1 cellular context compared by ENCODE assay signal in the genomic region with DNA sequence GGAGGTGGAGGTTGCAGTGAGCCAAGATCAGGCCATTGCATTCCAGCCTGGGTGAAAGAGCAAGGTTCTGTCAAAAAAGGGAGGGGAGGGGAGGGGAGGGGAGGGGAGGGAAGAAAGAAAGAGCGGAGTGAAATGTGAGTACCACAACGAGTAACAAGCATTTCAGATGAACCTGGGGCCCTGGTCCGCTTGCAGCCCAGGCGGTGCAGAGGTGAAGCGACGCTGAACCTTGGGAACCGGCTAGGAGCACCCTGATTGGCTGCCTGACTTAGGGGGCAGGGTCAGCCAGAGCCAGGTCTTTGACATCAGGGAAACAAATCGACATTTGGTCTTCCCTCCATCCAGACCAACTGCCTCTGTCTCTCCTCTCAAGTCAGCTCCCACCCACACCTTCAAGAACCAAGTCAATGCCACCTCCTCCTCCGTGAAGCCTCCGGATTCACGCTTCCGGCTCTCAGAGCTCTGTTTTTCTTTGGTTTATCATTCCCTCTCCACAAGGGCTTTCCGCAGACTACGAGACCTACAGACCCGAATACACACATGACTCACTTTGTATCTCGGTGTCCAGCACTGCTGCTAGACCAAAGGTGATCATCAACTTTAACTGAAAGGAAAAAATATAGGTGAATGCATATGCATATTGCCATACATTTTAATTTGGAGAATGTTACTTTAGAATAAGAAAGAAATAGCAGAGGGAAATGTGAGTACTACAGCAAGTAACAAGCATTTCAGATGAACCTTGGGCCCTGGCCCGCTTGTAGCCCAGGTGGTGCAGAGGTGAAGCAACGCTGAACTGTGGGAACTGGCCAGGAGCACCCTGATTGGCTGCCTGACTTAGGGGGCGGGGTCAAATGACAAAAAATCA.
TF ChIP-seq lines count a peak whose summit lies in the region.

No MANE protein-coding gene starts in this region.

TF ChIP-seq in HepG2, 621 proteins besides CTCF, POLR2A, EP300 and RAD21 (continued from another document and continues in another):
- TF ChIP-seq, protein P1, sequence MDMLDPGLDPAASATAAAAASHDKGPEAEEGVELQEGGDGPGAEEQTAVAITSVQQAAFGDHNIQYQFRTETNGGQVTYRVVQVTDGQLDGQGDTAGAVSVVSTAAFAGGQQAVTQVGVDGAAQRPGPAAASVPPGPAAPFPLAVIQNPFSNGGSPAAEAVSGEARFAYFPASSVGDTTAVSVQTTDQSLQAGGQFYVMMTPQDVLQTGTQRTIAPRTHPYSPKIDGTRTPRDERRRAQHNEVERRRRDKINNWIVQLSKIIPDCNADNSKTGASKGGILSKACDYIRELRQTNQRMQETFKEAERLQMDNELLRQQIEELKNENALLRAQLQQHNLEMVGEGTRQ (IDR thresholded peaks at IDR 0.05; ENCODE audit: low read depth, low read length): no peak
- TF ChIP-seq, protein P1 (CRISPR knock-in tag; IDR thresholded peaks at IDR 0.05; ENCODE audit: borderline replicate concordance): no peak
- TF ChIP-seq ZNF747 (CRISPR knock-in tag; IDR thresholded peaks at IDR 0.05; ENCODE audit: borderline replicate concordance) (no peak), ZSCAN9 (CRISPR knock-in tag; IDR thresholded peaks at IDR 0.05; ENCODE audit: borderline replicate concordance) (no peak), ZNF577 (CRISPR knock-in tag; IDR thresholded peaks at IDR 0.05; ENCODE audit: borderline replicate concordance, low read depth) (no peak), TMF1 (CRISPR knock-in tag; IDR thresholded peaks at IDR 0.05; ENCODE audit: low read depth) (no peak), ZC3H13 (CRISPR knock-in tag; IDR thresholded peaks at IDR 0.05) (no peak), MEIS2 (CRISPR knock-in tag; IDR thresholded peaks at IDR 0.05) (no peak), RXRA (CRISPR knock-in tag; IDR thresholded peaks at IDR 0.05) (0 out of 2 replicates have a peak, but pooled peaks have one; percentile 13), RFXAP (CRISPR knock-in tag; IDR thresholded peaks at IDR 0.05; ENCODE audit: borderline replicate concordance) (no peak), ZNF17 (CRISPR knock-in tag; IDR thresholded peaks at IDR 0.05) (no peak), ZNF550 (CRISPR knock-in tag; IDR thresholded peaks at IDR 0.05; ENCODE audit: borderline replicate concordance) (no peak), ZNF703 (CRISPR knock-in tag; IDR thresholded peaks at IDR 0.05; ENCODE audit: borderline replicate concordance) (no peak), ELF1 (CRISPR knock-in tag; IDR thresholded peaks at IDR 0.05) (no peak), NKX3-1 (CRISPR knock-in tag; IDR thresholded peaks at IDR 0.05) (no peak), RELA (CRISPR knock-in tag; IDR thresholded peaks at IDR 0.05) (no peak), JUN (CRISPR knock-in tag; IDR thresholded peaks at IDR 0.05) (no peak), ZNF260 (CRISPR knock-in tag; IDR thresholded peaks at IDR 0.05; ENCODE audit: borderline replicate concordance, low read depth) (no peak), ZNF138 (CRISPR knock-in tag; IDR thresholded peaks at IDR 0.05; ENCODE audit: low read depth) (no peak), NBN (conservative IDR thresholded peaks at IDR 0.05) (no peak), MATR3 (CRISPR knock-in tag; IDR thresholded peaks at IDR 0.05) (no peak), ZNF552 (CRISPR knock-in tag; IDR thresholded peaks at IDR 0.05; ENCODE audit: borderline replicate concordance) (no peak), RBFOX2 (IDR thresholded peaks at IDR 0.05; ENCODE audit: low read depth, low read length) (no peak), NFKB2 (CRISPR knock-in tag; IDR thresholded peaks at IDR 0.05; ENCODE audit: borderline replicate concordance) (no peak), ZNF30 (CRISPR knock-in tag; IDR thresholded peaks at IDR 0.05) (no peak), ZNF614 (CRISPR knock-in tag; IDR thresholded peaks at IDR 0.05; ENCODE audit: borderline replicate concordance) (0 out of 2 replicates have a peak, but pooled peaks have one; percentile 24), FOSL2 (CRISPR knock-in tag; IDR thresholded peaks at IDR 0.05) (peak; percentile 48), HOXA5 (CRISPR knock-in tag; IDR thresholded peaks at IDR 0.05) (0 out of 2 replicates have a peak, but pooled peaks have one; percentile 42), BATF2 (CRISPR knock-in tag; IDR thresholded peaks at IDR 0.05) (no peak)
- TF ChIP-seq, protein P2, sequence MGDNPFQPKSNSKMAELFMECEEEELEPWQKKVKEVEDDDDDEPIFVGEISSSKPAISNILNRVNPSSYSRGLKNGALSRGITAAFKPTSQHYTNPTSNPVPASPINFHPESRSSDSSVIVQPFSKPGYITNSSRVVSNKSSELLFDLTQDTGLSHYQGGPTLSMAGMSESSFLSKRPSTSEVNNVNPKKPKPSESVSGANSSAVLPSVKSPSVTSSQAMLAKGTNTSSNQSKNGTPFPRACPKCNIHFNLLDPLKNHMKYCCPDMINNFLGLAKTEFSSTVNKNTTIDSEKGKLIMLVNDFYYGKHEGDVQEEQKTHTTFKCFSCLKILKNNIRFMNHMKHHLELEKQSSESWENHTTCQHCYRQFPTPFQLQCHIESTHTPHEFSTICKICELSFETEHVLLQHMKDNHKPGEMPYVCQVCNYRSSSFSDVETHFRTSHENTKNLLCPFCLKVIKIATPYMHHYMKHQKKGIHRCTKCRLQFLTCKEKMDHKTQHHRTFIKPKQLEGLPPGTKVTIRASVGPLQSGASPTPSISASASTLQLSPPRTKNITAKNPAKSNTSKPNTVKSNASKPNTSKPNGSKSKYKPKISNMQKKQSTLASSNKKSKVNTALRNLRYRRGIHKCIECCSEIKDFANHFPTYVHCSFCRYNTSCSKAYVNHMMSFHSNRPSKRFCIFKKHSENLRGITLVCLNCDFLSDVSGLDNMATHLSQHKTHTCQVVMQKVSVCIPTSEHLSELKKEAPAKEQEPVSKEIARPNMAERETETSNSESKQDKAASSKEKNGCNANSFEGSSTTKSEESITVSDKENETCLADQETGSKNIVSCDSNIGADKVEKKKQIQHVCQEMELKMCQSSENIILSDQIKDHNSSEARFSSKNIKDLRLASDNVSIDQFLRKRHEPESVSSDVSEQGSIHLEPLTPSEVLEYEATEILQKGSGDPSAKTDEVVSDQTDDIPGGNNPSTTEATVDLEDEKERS (CRISPR knock-in tag; IDR thresholded peaks at IDR 0.05): no peak
- TF ChIP-seq, protein P3, sequence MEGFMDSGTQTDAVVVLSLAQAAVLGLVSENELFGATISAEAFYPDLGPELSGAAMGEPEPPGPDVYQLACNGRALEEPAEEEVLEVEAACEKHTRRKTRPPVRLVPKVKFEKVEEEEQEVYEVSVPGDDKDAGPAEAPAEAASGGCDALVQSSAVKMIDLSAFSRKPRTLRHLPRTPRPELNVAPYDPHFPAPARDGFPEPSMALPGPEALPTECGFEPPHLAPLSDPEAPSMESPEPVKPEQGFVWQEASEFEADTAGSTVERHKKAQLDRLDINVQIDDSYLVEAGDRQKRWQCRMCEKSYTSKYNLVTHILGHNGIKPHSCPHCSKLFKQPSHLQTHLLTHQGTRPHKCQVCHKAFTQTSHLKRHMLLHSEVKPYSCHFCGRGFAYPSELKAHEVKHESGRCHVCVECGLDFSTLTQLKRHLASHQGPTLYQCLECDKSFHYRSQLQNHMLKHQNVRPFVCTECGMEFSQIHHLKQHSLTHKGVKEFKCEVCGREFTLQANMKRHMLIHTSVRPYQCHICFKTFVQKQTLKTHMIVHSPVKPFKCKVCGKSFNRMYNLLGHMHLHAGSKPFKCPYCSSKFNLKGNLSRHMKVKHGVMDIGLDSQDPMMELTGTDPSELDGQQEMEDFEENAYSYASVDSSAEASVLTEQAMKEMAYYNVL (CRISPR knock-in tag; IDR thresholded peaks at IDR 0.05; ENCODE audit: borderline replicate concordance): no peak
- TF ChIP-seq, protein P4, sequence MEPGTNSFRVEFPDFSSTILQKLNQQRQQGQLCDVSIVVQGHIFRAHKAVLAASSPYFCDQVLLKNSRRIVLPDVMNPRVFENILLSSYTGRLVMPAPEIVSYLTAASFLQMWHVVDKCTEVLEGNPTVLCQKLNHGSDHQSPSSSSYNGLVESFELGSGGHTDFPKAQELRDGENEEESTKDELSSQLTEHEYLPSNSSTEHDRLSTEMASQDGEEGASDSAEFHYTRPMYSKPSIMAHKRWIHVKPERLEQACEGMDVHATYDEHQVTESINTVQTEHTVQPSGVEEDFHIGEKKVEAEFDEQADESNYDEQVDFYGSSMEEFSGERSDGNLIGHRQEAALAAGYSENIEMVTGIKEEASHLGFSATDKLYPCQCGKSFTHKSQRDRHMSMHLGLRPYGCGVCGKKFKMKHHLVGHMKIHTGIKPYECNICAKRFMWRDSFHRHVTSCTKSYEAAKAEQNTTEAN (CRISPR knock-in tag; conservative IDR thresholded peaks at IDR 0.05): no peak
- TF ChIP-seq, protein P5, sequence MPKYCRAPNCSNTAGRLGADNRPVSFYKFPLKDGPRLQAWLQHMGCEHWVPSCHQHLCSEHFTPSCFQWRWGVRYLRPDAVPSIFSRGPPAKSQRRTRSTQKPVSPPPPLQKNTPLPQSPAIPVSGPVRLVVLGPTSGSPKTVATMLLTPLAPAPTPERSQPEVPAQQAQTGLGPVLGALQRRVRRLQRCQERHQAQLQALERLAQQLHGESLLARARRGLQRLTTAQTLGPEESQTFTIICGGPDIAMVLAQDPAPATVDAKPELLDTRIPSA (CRISPR knock-in tag; IDR thresholded peaks at IDR 0.05; ENCODE audit: borderline replicate concordance): no peak
- TF ChIP-seq, protein P6, sequence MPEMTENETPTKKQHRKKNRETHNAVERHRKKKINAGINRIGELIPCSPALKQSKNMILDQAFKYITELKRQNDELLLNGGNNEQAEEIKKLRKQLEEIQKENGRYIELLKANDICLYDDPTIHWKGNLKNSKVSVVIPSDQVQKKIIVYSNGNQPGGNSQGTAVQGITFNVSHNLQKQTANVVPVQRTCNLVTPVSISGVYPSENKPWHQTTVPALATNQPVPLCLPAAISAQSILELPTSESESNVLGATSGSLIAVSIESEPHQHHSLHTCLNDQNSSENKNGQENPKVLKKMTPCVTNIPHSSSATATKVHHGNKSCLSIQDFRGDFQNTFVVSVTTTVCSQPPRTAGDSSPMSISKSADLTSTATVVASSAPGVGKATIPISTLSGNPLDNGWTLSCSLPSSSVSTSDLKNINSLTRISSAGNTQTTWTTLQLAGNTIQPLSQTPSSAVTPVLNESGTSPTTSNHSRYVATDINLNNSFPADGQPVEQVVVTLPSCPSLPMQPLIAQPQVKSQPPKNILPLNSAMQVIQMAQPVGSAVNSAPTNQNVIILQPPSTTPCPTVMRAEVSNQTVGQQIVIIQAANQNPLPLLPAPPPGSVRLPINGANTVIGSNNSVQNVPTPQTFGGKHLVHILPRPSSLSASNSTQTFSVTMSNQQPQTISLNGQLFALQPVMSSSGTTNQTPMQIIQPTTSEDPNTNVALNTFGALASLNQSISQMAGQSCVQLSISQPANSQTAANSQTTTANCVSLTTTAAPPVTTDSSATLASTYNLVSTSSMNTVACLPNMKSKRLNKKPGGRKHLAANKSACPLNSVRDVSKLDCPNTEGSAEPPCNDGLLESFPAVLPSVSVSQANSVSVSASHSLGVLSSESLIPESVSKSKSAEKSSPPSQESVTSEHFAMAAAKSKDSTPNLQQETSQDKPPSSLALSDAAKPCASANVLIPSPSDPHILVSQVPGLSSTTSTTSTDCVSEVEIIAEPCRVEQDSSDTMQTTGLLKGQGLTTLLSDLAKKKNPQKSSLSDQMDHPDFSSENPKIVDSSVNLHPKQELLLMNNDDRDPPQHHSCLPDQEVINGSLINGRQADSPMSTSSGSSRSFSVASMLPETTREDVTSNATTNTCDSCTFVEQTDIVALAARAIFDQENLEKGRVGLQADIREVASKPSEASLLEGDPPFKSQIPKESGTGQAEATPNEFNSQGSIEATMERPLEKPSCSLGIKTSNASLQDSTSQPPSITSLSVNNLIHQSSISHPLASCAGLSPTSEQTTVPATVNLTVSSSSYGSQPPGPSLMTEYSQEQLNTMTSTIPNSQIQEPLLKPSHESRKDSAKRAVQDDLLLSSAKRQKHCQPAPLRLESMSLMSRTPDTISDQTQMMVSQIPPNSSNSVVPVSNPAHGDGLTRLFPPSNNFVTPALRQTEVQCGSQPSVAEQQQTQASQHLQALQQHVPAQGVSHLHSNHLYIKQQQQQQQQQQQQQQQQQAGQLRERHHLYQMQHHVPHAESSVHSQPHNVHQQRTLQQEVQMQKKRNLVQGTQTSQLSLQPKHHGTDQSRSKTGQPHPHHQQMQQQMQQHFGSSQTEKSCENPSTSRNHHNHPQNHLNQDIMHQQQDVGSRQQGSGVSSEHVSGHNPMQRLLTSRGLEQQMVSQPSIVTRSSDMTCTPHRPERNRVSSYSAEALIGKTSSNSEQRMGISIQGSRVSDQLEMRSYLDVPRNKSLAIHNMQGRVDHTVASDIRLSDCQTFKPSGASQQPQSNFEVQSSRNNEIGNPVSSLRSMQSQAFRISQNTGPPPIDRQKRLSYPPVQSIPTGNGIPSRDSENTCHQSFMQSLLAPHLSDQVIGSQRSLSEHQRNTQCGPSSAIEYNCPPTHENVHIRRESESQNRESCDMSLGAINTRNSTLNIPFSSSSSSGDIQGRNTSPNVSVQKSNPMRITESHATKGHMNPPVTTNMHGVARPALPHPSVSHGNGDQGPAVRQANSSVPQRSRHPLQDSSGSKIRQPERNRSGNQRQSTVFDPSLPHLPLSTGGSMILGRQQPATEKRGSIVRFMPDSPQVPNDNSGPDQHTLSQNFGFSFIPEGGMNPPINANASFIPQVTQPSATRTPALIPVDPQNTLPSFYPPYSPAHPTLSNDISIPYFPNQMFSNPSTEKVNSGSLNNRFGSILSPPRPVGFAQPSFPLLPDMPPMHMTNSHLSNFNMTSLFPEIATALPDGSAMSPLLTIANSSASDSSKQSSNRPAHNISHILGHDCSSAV (CRISPR knock-in tag; IDR thresholded peaks at IDR 0.05; ENCODE audit: borderline replicate concordance): no peak
- TF ChIP-seq, protein P7, sequence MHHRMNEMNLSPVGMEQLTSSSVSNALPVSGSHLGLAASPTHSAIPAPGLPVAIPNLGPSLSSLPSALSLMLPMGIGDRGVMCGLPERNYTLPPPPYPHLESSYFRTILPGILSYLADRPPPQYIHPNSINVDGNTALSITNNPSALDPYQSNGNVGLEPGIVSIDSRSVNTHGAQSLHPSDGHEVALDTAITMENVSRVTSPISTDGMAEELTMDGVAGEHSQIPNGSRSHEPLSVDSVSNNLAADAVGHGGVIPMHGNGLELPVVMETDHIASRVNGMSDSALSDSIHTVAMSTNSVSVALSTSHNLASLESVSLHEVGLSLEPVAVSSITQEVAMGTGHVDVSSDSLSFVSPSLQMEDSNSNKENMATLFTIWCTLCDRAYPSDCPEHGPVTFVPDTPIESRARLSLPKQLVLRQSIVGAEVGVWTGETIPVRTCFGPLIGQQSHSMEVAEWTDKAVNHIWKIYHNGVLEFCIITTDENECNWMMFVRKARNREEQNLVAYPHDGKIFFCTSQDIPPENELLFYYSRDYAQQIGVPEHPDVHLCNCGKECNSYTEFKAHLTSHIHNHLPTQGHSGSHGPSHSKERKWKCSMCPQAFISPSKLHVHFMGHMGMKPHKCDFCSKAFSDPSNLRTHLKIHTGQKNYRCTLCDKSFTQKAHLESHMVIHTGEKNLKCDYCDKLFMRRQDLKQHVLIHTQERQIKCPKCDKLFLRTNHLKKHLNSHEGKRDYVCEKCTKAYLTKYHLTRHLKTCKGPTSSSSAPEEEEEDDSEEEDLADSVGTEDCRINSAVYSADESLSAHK (CRISPR knock-in tag; IDR thresholded peaks at IDR 0.05; ENCODE audit: borderline replicate concordance): no peak
